ENCODE assay signal across 20 cellular contexts in genomic region chr17:63405020-63405419, GRCh38.
"Had no signal": no experiment of that assay in that cellular context is flagged by ENCODE, and none has a peak within 500 bp of the region (broad histone marks: within the 10 kb centered on the region; RNA-seq: fewer than 3 reads in every experiment).

No MANE protein-coding gene starts in this region.

- DNase-seq: colonic mucosa; effector CD8-positive, alpha-beta T cell; endodermal cell; heart left ventricle; kidney; nephron progenitor cell; stimulated activated CD4-positive, alpha-beta T cell treated with anti-CD3 and anti-CD28 coated beads, Interleukin-15, amount 100 ng/mL, for 24 hours; stimulated activated CD4-positive, alpha-beta T cell treated with anti-CD3 and anti-CD28 coated beads, Interleukin-2, amount 100 ng/mL, for 48 hours; stimulated activated naive B cell treated with anti-CD40 and anti-IgM and Interleukin-4, amounts not matched to agents 10 μg/mL and 1 μg/mL and 100 μg/mL, for 72 hours; transverse colon; upper lobe of right lung had no signal

- H3K4me1 ChIP-seq: colonic mucosa, foreskin keratinocyte, pancreas, right lobe of liver, upper lobe of right lung, vagina had no signal

- H3K9me3 ChIP-seq: colonic mucosa, esophagus muscularis mucosa, gastroesophageal sphincter, heart left ventricle, neutrophil, pancreas, right lobe of liver, thoracic aorta, transverse colon, upper lobe of right lung, vagina had no signal

- H3K4me2 ChIP-seq: hepatocyte had no signal

- H2AFZ ChIP-seq: hepatocyte had no signal

- ATAC-seq: gastroesophageal sphincter had no signal

- H3K27ac ChIP-seq: colonic mucosa, esophagus muscularis mucosa, foreskin keratinocyte, gastroesophageal sphincter, hepatocyte, neutrophil, pancreas, right lobe of liver, thoracic aorta, transverse colon, upper lobe of right lung, vagina had no signal

- H3K27me3 ChIP-seq: colonic mucosa, esophagus muscularis mucosa, foreskin keratinocyte, gastroesophageal sphincter, heart left ventricle, hepatocyte, neutrophil, pancreas, right lobe of liver, transverse colon, upper lobe of right lung, vagina had no signal

- H3K36me3 ChIP-seq: colonic mucosa, pancreas, right lobe of liver, thoracic aorta, transverse colon had no signal

- H3K4me3 ChIP-seq: colonic mucosa, esophagus muscularis mucosa, gastroesophageal sphincter, heart left ventricle, hepatocyte, pancreas, right lobe of liver, thoracic aorta, transverse colon, upper lobe of right lung, vagina had no signal
